Comparison of ENCODE assay signal across 1 cellular context in genomic region chrX:13492286-13492685, GRCh38.
TF ChIP-seq lines count a peak whose summit lies in the region.

No MANE protein-coding gene starts in this region.

TF ChIP-seq in GM23338, 12 proteins besides CTCF, POLR2A, EP300 and RAD21 (continued from another document):
- no peak for TF ChIP-seq ZNF462 (CRISPR knock-in tag; IDR thresholded peaks at IDR 0.05)
- no peak for TF ChIP-seq REST (IDR thresholded peaks at IDR 0.05; ENCODE audit: unreplicated experiment)
